22 cellular contexts compared by ENCODE assay signal in the genomic region with DNA sequence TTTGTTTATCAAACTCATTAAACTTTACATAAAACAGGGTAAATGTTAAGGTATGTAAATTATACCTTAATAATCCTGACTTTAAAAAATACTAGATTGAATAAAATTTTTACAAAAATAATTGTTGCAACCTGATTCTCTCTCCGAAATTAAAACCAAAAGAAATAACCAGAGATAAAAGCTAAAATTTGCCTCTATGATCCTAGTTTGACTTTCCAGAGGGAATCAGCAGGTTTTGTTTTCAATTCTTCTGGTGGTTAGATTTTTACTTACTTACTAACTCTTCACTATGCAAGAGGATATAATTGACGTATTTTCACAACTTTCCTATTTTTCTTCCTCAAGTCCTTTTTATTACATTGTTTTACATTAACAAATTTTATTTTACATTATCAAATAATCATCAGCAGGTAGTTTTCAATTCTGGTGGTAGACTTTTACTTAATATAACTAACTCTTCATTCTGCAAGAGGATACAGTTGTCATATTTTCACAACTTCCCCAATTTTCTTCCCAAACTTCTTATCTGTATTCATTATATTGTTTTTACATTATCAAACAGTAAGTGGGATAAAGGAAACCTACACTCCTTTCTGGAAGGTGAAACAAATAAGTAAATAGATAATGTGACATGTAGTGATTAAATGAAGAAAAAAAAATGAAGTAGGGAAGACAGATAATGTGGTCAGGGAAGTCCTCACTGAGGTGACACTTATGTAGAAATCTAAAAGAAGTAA. TPM values are rescaled to one million over a fixed set of nuclear protein-coding genes. Genes with fewer than 3 reads are reported as not detected.
DNase-seq lines count a peak whose midpoint lies in the region; ATAC-seq, FAIRE-seq and TF ChIP-seq lines count a peak whose summit lies in the region.
"Had no signal": no experiment of that assay in that cellular context is flagged by ENCODE, and none has a peak within 500 bp of the region (broad histone marks: within the 10 kb centered on the region; RNA-seq: fewer than 3 reads in every experiment).

No MANE protein-coding gene starts in this region.

- H3K4me2 ChIP-seq in K562 (ENCODE audit: insufficient read depth, low read length): no peak overlapping the region

- H3K79me2 ChIP-seq in K562 (ENCODE audit: control insufficient read depth, insufficient read depth, low read length): no peaks in the 10 kb centered on the region

- TF ChIP-seq POLR2A in heart left ventricle (IDR thresholded peaks at IDR 0.05): no peak
- TF ChIP-seq POLR2A in K562 (conservative IDR thresholded peaks at IDR 0.05): no peak
- TF ChIP-seq POLR2A in transverse colon (IDR thresholded peaks at IDR 0.05): no peak

- H3K4me3 ChIP-seq in cardiac muscle cell (no peak overlapping the region), heart left ventricle (no peak overlapping the region), K562 (no peak overlapping the region), transverse colon (no peak overlapping the region)
- H3K4me3 ChIP-seq: SJCRH30 had no signal

- CTCF ChIA-PET in K562 (lab: Yijun Ruan, JAX; ENCODE audit: low intra/inter-chr PET ratio): no interaction called here

- H3K9me3 ChIP-seq in cardiac muscle cell (ENCODE audit: low read depth) (no peaks in the 10 kb centered on the region), heart left ventricle (no peaks in the 10 kb centered on the region), K562 (replicated peaks; ENCODE audit: control insufficient read depth, insufficient read depth, low read depth, low read length) (no peaks in the 10 kb centered on the region), transverse colon (no peaks in the 10 kb centered on the region)
- H3K9me3 ChIP-seq: BE2C, SJCRH30 had no signal

- in situ Hi-C loops in K562 (cut with MboI): no loop called here
- in situ Hi-C loops in transverse colon (cut with MboI; ENCODE audit: low pct_ligation_motif_present in 1 of 4, low pct_unique_long_range_greater_than_20kb in 1 of 4, low sequenced_read_pairs in 3 of 4): no loop called here

- no peaks in the 10 kb centered on the region for H4K20me1 ChIP-seq in K562 (replicated peaks; ENCODE audit: control insufficient read depth, insufficient read depth, low read length)

- no peak for TF ChIP-seq CTCF in cardiac muscle cell (IDR thresholded peaks at IDR 0.05; ENCODE audit: low read depth, low read length)
- TF ChIP-seq CTCF in heart left ventricle (IDR thresholded peaks at IDR 0.05): no peak
- no peak for TF ChIP-seq CTCF in K562 (IDR thresholded peaks at IDR 0.05 in 2 of 3, conservative IDR thresholded peaks at IDR 0.05 in 1 of 3; ENCODE audit: insufficient read depth in 2 of 3, low read depth in 1 of 3, low read length in 3 of 3)
- no peak for TF ChIP-seq CTCF in transverse colon (IDR thresholded peaks at IDR 0.05)

- TF ChIP-seq EP300 in K562 (IDR thresholded peaks at IDR 0.05; ENCODE audit: low read length) (no peak), transverse colon (IDR thresholded peaks at IDR 0.05; ENCODE audit: low read depth) (no peak)

- BruUV-seq in K562 (replicated peaks; lab: Mats Ljungman, UMichigan): no TSS peak

- H3K9me1 ChIP-seq in K562 (ENCODE audit: control insufficient read depth, insufficient read depth, low read length): no peaks in the 10 kb centered on the region

- peak overlapping the region; percentile 49 for H3K27ac ChIP-seq in cardiac muscle cell
- no peak overlapping the region for H3K27ac ChIP-seq in heart left ventricle
- no peak overlapping the region for H3K27ac ChIP-seq in K562 (ENCODE audit: extremely low read depth, low read depth, low read length)
- H3K27ac ChIP-seq in transverse colon: peak overlapping the region in 3 of 4 donors; percentile 10 to 56 (median 12)
- H3K27ac ChIP-seq: SJCRH30 had no signal

- H3K27me3 ChIP-seq in cardiac muscle cell: no peaks in the 10 kb centered on the region
- no peaks in the 10 kb centered on the region for H3K27me3 ChIP-seq in heart left ventricle
- no peaks in the 10 kb centered on the region for H3K27me3 ChIP-seq in K562 (ENCODE audit: control insufficient read depth in 2 of 2, insufficient read depth in 2 of 2, low read length in 2 of 2)
- H3K27me3 ChIP-seq in transverse colon: no peaks in the 10 kb centered on the region
- H3K27me3 ChIP-seq: BE2C, SJCRH30 had no signal

- intact Hi-C loops in heart left ventricle (cut with DNase I): loop anchor here in 3 of 10 donors (10.0 kb wide), 1 partner anchor 241 kb away; no protein-coding TSS in a partner anchor
- intact Hi-C loops in K562 (cut with micrococcal nuclease): no loop called here
- intact Hi-C loops in left colon (cut with DNase I, micrococcal nuclease): no loop called here
- intact Hi-C loops in transverse colon (cut with DNase I; ENCODE audit: low total_unique reads): no loop called here
- intact Hi-C loops in sciatic nerve (cut with DNase I): no loop called here

- no peak for DNase-seq in cardiac muscle cell (ENCODE audit: low read depth in 1 of 2, low spot score in 1 of 2)
- DNase-seq in heart left ventricle: no peak
- DNase-seq in K562 (ENCODE audit: extremely low read depth in 1 of 4, low spot score in 3 of 4): no peak
- DNase-seq in left colon: no peak
- DNase-seq in transverse colon: no peak
- no peak for DNase-seq in A172 (ENCODE audit: low spot score)
- DNase-seq in Ammon's horn (ENCODE audit: low spot score): no peak
- no peak for DNase-seq in sciatic nerve (ENCODE audit: low spot score)
- DNase-seq: BE2C, HCEC 1CT, NCI-H1105 treated with DMSO at 0.1 percent for 48 hours, NCI-H146, NCI-H2029, NCI-H446, NCI-H524 treated with DMSO at 0.1 percent for 48 hours, NCI-H774, PC-3, SJCRH30 had no signal

- 93 to 97% (median 95%) methylated on average over 2 of the region's 2 CpGs for WGBS in heart left ventricle, 4 donors
- 81% methylated on average over 2 of the region's 2 CpGs for WGBS in K562 (ENCODE audit: insufficient coverage, low coverage, missing lambda C conversion rate)
- 91 to 96% methylated on average over 2 of the region's 2 CpGs for WGBS in transverse colon (ENCODE audit: low coverage in 1 of 2), 2 donors

- FAIRE-seq in K562 (lab: Jason Lieb, UNC): peak; percentile 46
- FAIRE-seq: GM19239, H1 had no signal

- H3K9ac ChIP-seq in K562 (ENCODE audit: insufficient read depth in 1 of 2, low read depth in 2 of 2, low read length in 2 of 2): no peak overlapping the region

- ATAC-seq in heart left ventricle (no peak), K562 (no peak), left colon (peak; percentile 3), sciatic nerve (no peak)
- ATAC-seq: PC-3, Right ventricle myocardium inferior, SK-N-SH treated with all-trans-retinoic acid at 6 μM for 48 hours had no signal

- TF ChIP-seq RAD21 in K562 (CRISPR knock-in tag; conservative IDR thresholded peaks at IDR 0.05 in 1 of 2, IDR thresholded peaks at IDR 0.05 in 1 of 2): no peak

- peaks cover 11% of the 10 kb centered on the region for H3K4me1 ChIP-seq in cardiac muscle cell (ENCODE audit: low read depth)
- peaks cover 0 to 3% (median 0%) of the 10 kb centered on the region in 12 donors for H3K4me1 ChIP-seq in heart left ventricle
- H3K4me1 ChIP-seq in K562 (replicated peaks in 1 of 2; ENCODE audit: control insufficient read depth in 2 of 2, insufficient read depth in 2 of 2, low read length in 2 of 2): peaks cover 0 to 3% of the 10 kb centered on the region in 2 experiments; a peak in 1 of 5 replicates
- peaks cover 0 to 19% (median 3%) of the 10 kb centered on the region in 4 donors for H3K4me1 ChIP-seq in transverse colon
- H3K4me1 ChIP-seq: BE2C, SJCRH30 had no signal

- H3K36me3 ChIP-seq in cardiac muscle cell (no peaks in the 10 kb centered on the region), heart left ventricle (peaks cover 0 to 10% (median 0%) of the 10 kb centered on the region in 9 donors), K562 (ENCODE audit: control insufficient read depth, insufficient read depth, low read length) (no peaks in the 10 kb centered on the region; the same call in 2 of the 3 replicates), transverse colon (no peaks in the 10 kb centered on the region)
- H3K36me3 ChIP-seq: BE2C, SJCRH30 had no signal

- POLR2A ChIA-PET in K562 (lab: Yijun Ruan, JAX): interaction anchor here (0.8 to 0.9 kb wide), 2 partner anchors 14 to 1917 kb away, joined by 3 read pairs; no protein-coding TSS in a partner anchor

- no peak overlapping the region for H2AFZ ChIP-seq in K562 (ENCODE audit: low read depth, low read length)

RNA-seq across cellular contexts. Expression of a gene that starts 52.2 kb away (rescaled TPM):
- total RNA-seq in cardiac muscle cell (34.1 and 36.1 TPM in 2 replicates), heart left ventricle (10 to 100 TPM; 10.8 to 27.1 (median 16.9) TPM), K562 (2014; rRNA removed) (16.0 and 16.2 TPM in 2 replicates), K562 (2014; rRNA removed; fragmentation: Illumina TruSeq; extraction: Trizol) (20.9 and 22.4 TPM in 2 replicates), K562 (2015; rRNA removed; fragmentation: Illumina TruSeq; extraction: Trizol) (20.1 and 22.9 TPM in 2 replicates), K562 (2021) (23.8 and 23.9 TPM in 2 replicates), left colon (10 to 100 TPM; 28.1 to 29.2 TPM), transverse colon (10 to 100 TPM; 31.0 to 82.7 (median 51.4) TPM), sciatic nerve (60.4 TPM)
- polyA plus RNA-seq in cardiac muscle cell (32.6 and 36.9 TPM in 2 replicates), heart left ventricle (1 to 10 TPM; 5.0 to 6.7 TPM), K562 (2011; rRNA removed) (21.7 and 26.6 TPM in 2 replicates), K562 (2014; fragmentation: Illumina TruSeq; extraction: Trizol) (9.1 and 11.3 TPM in 2 replicates), K562 (2014; fragmentation: Nextera tagmentation; extraction: Ambion mirVana) (10 to 100 TPM in 1 of 2 experiments, 1 to 10 TPM in 1; 5.3 to 11.1 TPM), K562 (2014; rRNA removed) (10.6 and 15.7 TPM in 2 replicates)
- 91.7 and 171 TPM in 2 replicates for total RNA-seq in K562 (2011; cell fraction: chromatin; rRNA removed; ENCODE audit: low replicate concordance)
- total RNA-seq in K562 (2011; cell fraction: nucleolus; rRNA removed): 55.7 and 67.0 TPM in 2 replicates
- 69.7 and 80.2 TPM in 2 replicates for total RNA-seq in K562 (2011; cell fraction: nucleoplasm; rRNA removed)
- 9.0 and 10.9 TPM in 2 replicates for polyA plus RNA-seq in K562 (2011; cell fraction: cytosol; rRNA removed)
- 55.6 and 61.3 TPM in 2 replicates for polyA plus RNA-seq in K562 (2011; cell fraction: nucleus; rRNA removed)
- 9.5 and 10.2 TPM in 2 replicates for polyA plus RNA-seq in K562 (2012)
- polyA minus RNA-seq in K562 (2011; rRNA and poly(A)+ RNA removed): 66.3 and 82.8 TPM in 2 replicates
- 11.5 and 12.3 TPM in 2 replicates for polyA minus RNA-seq in K562 (2011; cell fraction: cytosol; rRNA and poly(A)+ RNA removed)
- polyA minus RNA-seq in K562 (2011; cell fraction: nucleus; rRNA and poly(A)+ RNA removed): 160 and 215 TPM in 2 replicates
- total RNA-seq in A172 (2014; rRNA removed; shearing (Covaris generic)): 17.9 and 18.1 TPM in 2 replicates

RNA-seq across cellular contexts. Expression of a gene that starts 52.6 kb away (rescaled TPM):
- 14.5 and 19.7 TPM in 2 replicates for total RNA-seq in cardiac muscle cell
- 49.1 and 70.5 TPM in 2 replicates for polyA plus RNA-seq in cardiac muscle cell
- 10 to 100 TPM; 15.6 to 37.7 (median 35.6) TPM for total RNA-seq in heart left ventricle
- polyA plus RNA-seq in heart left ventricle: 10 to 100 TPM; 22.5 to 28.3 TPM
- 5.0 and 25.9 TPM in 2 replicates for total RNA-seq in K562 (2011; cell fraction: chromatin; rRNA removed; ENCODE audit: low replicate concordance)
- total RNA-seq in K562 (2011; cell fraction: nucleolus; rRNA removed): 3.0 and 4.1 TPM in 2 replicates
- total RNA-seq in K562 (2011; cell fraction: nucleoplasm; rRNA removed): 7.5 and 13.0 TPM in 2 replicates
- total RNA-seq in K562 (2014; rRNA removed): 28.7 and 39.9 TPM in 2 replicates
- total RNA-seq in K562 (2014; rRNA removed; fragmentation: Illumina TruSeq; extraction: Trizol): 71.5 and 98.0 TPM in 2 replicates
- total RNA-seq in K562 (2015; rRNA removed; fragmentation: Illumina TruSeq; extraction: Trizol): 42.9 and 48.7 TPM in 2 replicates
- 65.9 and 70.1 TPM in 2 replicates for total RNA-seq in K562 (2021)
- polyA plus RNA-seq in K562 (2011; rRNA removed): 43.0 and 59.8 TPM in 2 replicates
- 3.7 and 10.7 TPM in 2 replicates for polyA plus RNA-seq in K562 (2011; cell fraction: cytosol; rRNA removed)
- 10.3 and 21.6 TPM in 2 replicates for polyA plus RNA-seq in K562 (2011; cell fraction: nucleus; rRNA removed)
- polyA plus RNA-seq in K562 (2012): 51.3 and 68.3 TPM in 2 replicates
- polyA plus RNA-seq in K562 (2014; fragmentation: Illumina TruSeq; extraction: Trizol): 74.3 and 89.1 TPM in 2 replicates
- polyA plus RNA-seq in K562 (2014; fragmentation: Nextera tagmentation; extraction: Ambion mirVana): 100 to 1,000 TPM; 128 to 141 TPM
- polyA plus RNA-seq in K562 (2014; rRNA removed): 60.3 and 60.4 TPM in 2 replicates
- polyA minus RNA-seq in K562 (2011; rRNA and poly(A)+ RNA removed): 19.7 and 23.7 TPM in 2 replicates
- polyA minus RNA-seq in K562 (2011; cell fraction: cytosol; rRNA and poly(A)+ RNA removed): 13.6 TPM in 2 replicates
- 5.3 and 9.7 TPM in 2 replicates for polyA minus RNA-seq in K562 (2011; cell fraction: nucleus; rRNA and poly(A)+ RNA removed)
- 10 to 100 TPM; 40.6 to 50.8 TPM for total RNA-seq in left colon
- total RNA-seq in transverse colon: 10 to 100 TPM in 2 of 4 donors, 1 to 10 TPM in 2; 4.9 to 24.1 (median 15.1) TPM
- 55.6 and 56.5 TPM in 2 replicates for total RNA-seq in A172 (2014; rRNA removed; shearing (Covaris generic))
- 42.9 TPM for total RNA-seq in sciatic nerve

Comparison
In these comparisons a context has a peak if more than half of its experiments do, and no peak if none do; other contexts are left out.
1. H3K27ac ChIP-seq: peak in cardiac muscle cell (single experiment) and transverse colon (3 of 4); none in heart left ventricle (0 of 12) and K562 (single experiment).